In the genomic region with DNA sequence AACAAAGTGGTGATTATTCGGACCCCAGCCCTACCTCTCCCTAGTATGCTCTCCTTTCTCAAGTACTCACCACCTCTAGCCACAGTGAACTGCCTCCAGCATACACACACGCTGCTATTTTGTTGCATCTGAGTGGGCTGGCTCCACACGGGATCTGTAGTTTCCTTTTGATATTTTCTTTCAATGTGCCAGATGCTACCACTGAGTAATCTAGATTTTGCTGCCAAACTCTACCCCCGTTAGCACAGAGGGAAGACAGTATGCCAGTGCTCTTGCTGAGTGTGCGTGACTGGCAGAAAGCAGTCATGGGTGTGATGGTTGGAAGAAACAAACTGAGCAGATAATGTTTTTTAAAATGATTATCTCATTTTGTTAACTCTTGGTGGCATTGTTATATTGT, we compare ENCODE assay signal across 8 cellular contexts. TPM values are rescaled to one million over a fixed set of nuclear protein-coding genes. Genes with fewer than 3 reads are reported as not detected.
A peak's percentile ranks its signal among the peaks of the same experiment; 100 is the strongest.
DNase-seq lines count a peak whose midpoint lies in the region; ATAC-seq, FAIRE-seq and TF ChIP-seq lines count a peak whose summit lies in the region.

No MANE protein-coding gene starts in this region.

- no peaks in the 10 kb centered on the region for H3K9me2 ChIP-seq in OCI-LY1 (ENCODE audit: low read depth, low read length)

- H3K27ac ChIP-seq in OCI-LY1 (ENCODE audit: low read depth, low read length, poor library complexity, severe bottlenecking): peak overlapping the region; percentile 96

- no peaks in the 10 kb centered on the region for H4K20me1 ChIP-seq in OCI-LY1 (ENCODE audit: insufficient read depth, low read length)

- no peaks in the 10 kb centered on the region for H3K27me3 ChIP-seq in OCI-LY1 (ENCODE audit: insufficient read depth, low read length)

- no peaks in the 10 kb centered on the region for H3K9me3 Mint-ChIP-seq in immature natural killer cell

- H3K79me2 ChIP-seq in OCI-LY1 (ENCODE audit: insufficient read depth, low read length): peaks cover 62% of the 10 kb centered on the region

- peak overlapping the region; percentile 69 for H3K9ac ChIP-seq in OCI-LY1 (ENCODE audit: low read length)

- ATAC-seq in GM18868 (IDR thresholded peaks at IDR 0.05; ENCODE audit: unreplicated experiment): no peak

- H3K4me1 ChIP-seq in OCI-LY1 (ENCODE audit: insufficient read depth, low read length, severe bottlenecking): peaks cover 94% of the 10 kb centered on the region

- H3K4me2 ChIP-seq in OCI-LY1 (ENCODE audit: low read length): peak overlapping the region; percentile 91

- H3K36me3 ChIP-seq in OCI-LY1 (ENCODE audit: insufficient read depth, low read length): no peaks in the 10 kb centered on the region; the same call in 1 of the 2 replicates

- in situ Hi-C loops in Caki2 (cut with HindIII; ENCODE audit: low pct_unique_long_range_greater_than_20kb, low sequenced_read_pairs) (no loop called here), astrocyte of the cerebellum (cut with HindIII; ENCODE audit: low sequenced_read_pairs) (no loop called here)

- TF ChIP-seq CTCF in OCI-LY1 (IDR thresholded peaks at IDR 0.05; ENCODE audit: low read length) (no peak), astrocyte of the cerebellum (IDR thresholded peaks at IDR 0.05; ENCODE audit: low read depth, low read length, missing control alignments) (no peak)

- DNase-seq in Caki2 (ENCODE audit: low read depth): peak; percentile 88
- DNase-seq in astrocyte of the cerebellum (ENCODE audit: low read depth): peak; percentile 38
- peak in 1 of 3 donors; percentile 39 for DNase-seq in immature natural killer cell
- peak; percentile 12 for DNase-seq in stimulated activated CD8-positive, alpha-beta memory T cell treated with anti-CD3 and anti-CD28 coated beads, Interleukin-12 subunit alpha, Interleukin-12 subunit beta, amount 100 ng/mL, for 1 hour (ENCODE audit: low read depth)
- no peak for DNase-seq in urothelium cell line (ENCODE audit: low spot score)
- DNase-seq in NCI-H1105 treated with DMSO at 0.1 percent for 48 hours (lab: John Stamatoyannopoulos, UW): no peak

- peaks cover 92 to 99% of the 10 kb centered on the region in 2 donors for H3K4me1 Mint-ChIP-seq in immature natural killer cell

- H3F3A ChIP-seq in OCI-LY1 (ENCODE audit: insufficient read depth, low read length): no peaks in the 10 kb centered on the region

- no peaks in the 10 kb centered on the region for H3K9me3 ChIP-seq in OCI-LY1 (ENCODE audit: low read length)

- H3K27me3 Mint-ChIP-seq in immature natural killer cell (ENCODE audit: low read depth in 3 of 3): peaks cover 15 to 35% (median 26%) of the 10 kb centered on the region in 3 donors

- peak overlapping the region; percentile 95 to 100 (median 99) for H3K27ac Mint-ChIP-seq in immature natural killer cell

- H3K4me3 ChIP-seq in OCI-LY1 (ENCODE audit: low read depth, low read length, poor library complexity, severe bottlenecking): peak overlapping the region; percentile 85
- no peak overlapping the region for H3K4me3 ChIP-seq in astrocyte of the cerebellum (ENCODE audit: low read depth, low read length)

- FAIRE-seq in urothelium cell line (lab: Jason Lieb, UNC): no peak

- H3K4me3 Mint-ChIP-seq in immature natural killer cell: peak overlapping the region; percentile 93 to 99 (median 95)

- peaks cover 18 to 38% (median 34%) of the 10 kb centered on the region in 3 donors for H3K36me3 Mint-ChIP-seq in immature natural killer cell

- H2AFZ ChIP-seq in OCI-LY1 (ENCODE audit: low read length): no peak overlapping the region

RNA-seq across cellular contexts. Expression of gene CFLAR, which starts 11.6 kb away (rescaled TPM):
- 99.7 and 108 TPM in 2 replicates for total RNA-seq in Caki2 (2014; rRNA removed; shearing (Covaris generic); ENCODE audit: low replicate concordance)
- polyA plus RNA-seq in immature natural killer cell: 100 to 1,000 TPM; 167 to 262 (median 242) TPM

RNA-seq across cellular contexts. Expression of gene CASP10, which starts 55.4 kb away (rescaled TPM):
- total RNA-seq in Caki2 (2014; rRNA removed; shearing (Covaris generic); ENCODE audit: low replicate concordance): 7.3 and 8.5 TPM in 2 replicates
- 10 to 100 TPM; 13.5 to 37.4 (median 19.8) TPM for polyA plus RNA-seq in immature natural killer cell

RNA-seq across cellular contexts. Expression of gene NDUFB3, which starts 55.8 kb away (rescaled TPM):
- total RNA-seq in Caki2 (2014; rRNA removed; shearing (Covaris generic); ENCODE audit: low replicate concordance): 210 and 256 TPM in 2 replicates
- 100 to 1,000 TPM; 211 to 234 (median 225) TPM for polyA plus RNA-seq in immature natural killer cell

RNA-seq across cellular contexts. Expression of gene HYCC2, which starts 56.1 kb away (rescaled TPM):
- total RNA-seq in Caki2 (2014; rRNA removed; shearing (Covaris generic); ENCODE audit: low replicate concordance): 0.70 and 2.8 TPM in 2 replicates
- polyA plus RNA-seq in immature natural killer cell: 10 to 100 TPM; 12.9 to 31.4 (median 22.1) TPM

Comparison
In these comparisons a context has a peak if more than half of its experiments do, and no peak if none do; other contexts are left out.
1. DNase-seq: peak in Caki2 (single experiment), astrocyte of the cerebellum (single experiment) and stimulated activated CD8-positive, alpha-beta memory T cell treated with anti-CD3 and anti-CD28 coated beads, Interleukin-12 subunit alpha, Interleukin-12 subunit beta, amount 100 ng/mL, for 1 hour (single experiment); none in urothelium cell line (single experiment) and NCI-H1105 treated with DMSO at 0.1 percent for 48 hours (single experiment).